Comparison of ENCODE assay signal across 10 cellular contexts in the genomic region with DNA sequence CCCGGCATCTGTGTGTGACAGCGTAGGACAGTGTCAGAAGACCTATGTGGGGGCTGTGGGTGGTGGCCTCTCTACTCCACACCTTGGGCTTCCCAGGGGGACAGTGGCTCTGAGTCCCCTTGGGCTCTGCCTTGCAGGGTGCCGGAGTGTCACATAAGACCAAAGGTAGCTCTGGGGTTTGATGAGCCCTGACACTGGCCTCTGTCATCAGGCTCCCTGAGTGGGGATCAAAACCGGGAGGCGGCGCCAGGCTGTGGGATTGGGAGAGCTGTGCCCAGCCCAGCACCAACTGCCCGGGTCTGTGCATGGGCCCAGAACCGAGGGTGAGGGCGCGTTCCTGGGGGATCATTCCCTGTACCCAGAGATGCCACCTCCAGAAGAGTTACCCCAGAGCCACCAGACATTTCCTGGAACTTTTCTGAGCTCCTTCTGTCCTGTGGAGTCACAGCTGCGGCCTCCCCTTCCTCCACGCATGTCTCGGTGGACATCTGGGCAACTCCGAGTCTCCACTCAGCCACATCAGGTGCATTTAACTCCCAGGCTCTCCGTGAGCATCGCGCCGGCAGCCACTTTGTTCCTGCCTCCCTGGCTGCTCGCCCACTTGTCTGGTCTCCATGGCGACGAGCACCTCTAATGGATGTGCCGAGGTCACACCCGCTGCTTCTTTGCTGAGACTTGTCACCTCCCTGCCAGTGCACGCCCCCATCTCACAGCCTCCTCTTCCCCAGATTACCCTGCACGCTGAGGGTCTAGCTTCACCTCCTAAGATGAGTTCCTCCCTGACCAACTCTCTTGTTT.
DNase-seq lines count a peak whose midpoint lies in the region; ATAC-seq and TF ChIP-seq lines count a peak whose summit lies in the region.
"Had no signal": no experiment of that assay in that cellular context is flagged by ENCODE, and none has a peak within 500 bp of the region (broad histone marks: within the 10 kb centered on the region; RNA-seq: fewer than 3 reads in every experiment).

No MANE protein-coding gene starts in this region.

- no peak for TF ChIP-seq CTCF in GM10266 (IDR thresholded peaks at IDR 0.05; ENCODE audit: control insufficient read depth, insufficient read depth, low read depth, missing control alignments)

- ATAC-seq in GM19351 (IDR thresholded peaks at IDR 0.05; ENCODE audit: unreplicated experiment): no peak

- DNase-seq in NCI-H82 (lab: John Stamatoyannopoulos, UW) (peak; percentile 56), NCI-H82 treated with DMSO at 0.1 percent for 48 hours (lab: John Stamatoyannopoulos, UW; ENCODE audit: unreplicated experiment) (no peak), NCI-H1436 treated with DMSO at 0.1 percent for 48 hours (lab: John Stamatoyannopoulos, UW) (peak; percentile 88), RPMI8226 (peak; percentile 34), nucleus accumbens (lab: John Stamatoyannopoulos, UW) (peak in 44 of 56 donors; percentile 20 to 92 (median 59)), hepatic stellate cell (ENCODE audit: low spot score) (no peak), GM10266 (ENCODE audit: extremely low spot score) (no peak)
- DNase-seq: stimulated activated CD4-positive, alpha-beta T cell treated with anti-CD3 and anti-CD28 coated beads, Interleukin-2, amount 100 ng/mL, for 24 hours; thyroid gland had no signal

Comparison
In these comparisons a context has a peak if more than half of its experiments do, and no peak if none do; other contexts are left out.
1. DNase-seq: peak in NCI-H82 (single experiment), NCI-H1436 treated with DMSO at 0.1 percent for 48 hours (single experiment), RPMI8226 (single experiment) and nucleus accumbens (44 of 56); none in NCI-H82 treated with DMSO at 0.1 percent for 48 hours (single experiment), hepatic stellate cell (single experiment) and GM10266 (single experiment).